ENCODE assay signal across 18 cellular contexts in genomic region chr5:33425334-33425733, GRCh38. TPM values are rescaled to one million over a fixed set of nuclear protein-coding genes. Genes with fewer than 3 reads are reported as not detected.
A peak's percentile ranks its signal among the peaks of the same experiment; 100 is the strongest.
DNase-seq lines count a peak whose midpoint lies in the region; ATAC-seq and TF ChIP-seq lines count a peak whose summit lies in the region.
"Had no signal": no experiment of that assay in that cellular context is flagged by ENCODE, and none has a peak within 500 bp of the region (broad histone marks: within the 10 kb centered on the region; RNA-seq: fewer than 3 reads in every experiment).

No MANE protein-coding gene starts in this region.

- TF ChIP-seq POLR2A in IMR-90 (IDR thresholded peaks at IDR 0.05; ENCODE audit: low read depth, low read length) (no peak), vagina (IDR thresholded peaks at IDR 0.05) (no peak)

- no peaks in the 10 kb centered on the region for H3K79me1 ChIP-seq in IMR-90 (ENCODE audit: low read depth in 1 of 2, low read length in 2 of 2)

- no peak overlapping the region for H2AK5ac ChIP-seq in IMR-90 (ENCODE audit: low read depth, low read length)

- H4K91ac ChIP-seq in IMR-90 (ENCODE audit: insufficient read depth, low read depth, low read length), result no peak overlapping the region

- no TSS peak for BruUV-seq in IMR-90 (replicated peaks; lab: Mats Ljungman, UMichigan)

- TF ChIP-seq CTCF in IMR-90 (conservative IDR thresholded peaks at IDR 0.05; ENCODE audit: low read depth, low read length), result no peak
- TF ChIP-seq CTCF in vagina (IDR thresholded peaks at IDR 0.05), result no peak

- no peak overlapping the region for H4K5ac ChIP-seq in IMR-90 (ENCODE audit: low read depth, low read length)

- DNase-seq in EH (ENCODE audit: low read depth) (peak; percentile 70), IMR-90 (no peak), NCI-H748 treated with DMSO at 0.1 percent for 48 hours (lab: John Stamatoyannopoulos, UW) (no peak), vagina (ENCODE audit: extremely low spot score in 2 of 2) (no peak)
- no peak for DNase-seq in activated CD4-positive, alpha-beta T cell treated with anti-CD3 and anti-CD28 coated beads, Interleukin-2, amount 50 U/mL, for 48 hours
- DNase-seq in stimulated activated CD4-positive, alpha-beta T cell treated with anti-CD3 and anti-CD28 coated beads, Interleukin-12 subunit alpha, Interleukin-12 subunit beta, amount 100 ng/mL, for 4 hours, result no peak
- DNase-seq: 8988T; ACHN; AML-193; Caco-2; Calu3; CD4-positive, alpha-beta T cell; CD8-positive, alpha-beta T cell; DMS79 treated with DMSO at 0.1 percent for 48 hours; GF-D8 had no signal

- H2AFZ ChIP-seq in IMR-90 (replicated peaks; ENCODE audit: low read length, poor library complexity), result no peak overlapping the region

- no peak for TF ChIP-seq RAD21 in IMR-90 (IDR thresholded peaks at IDR 0.05; ENCODE audit: low read length)

- POLR2A ChIA-PET in IMR-90 (lab: Charles Lee; ENCODE audit: unreplicated experiment), result no interaction called here

- H3K4me1 ChIP-seq in IMR-90 (ENCODE audit: control insufficient read depth, insufficient read depth, low read length), result no peaks in the 10 kb centered on the region
- no peaks in the 10 kb centered on the region for H3K4me1 ChIP-seq in vagina
- H3K4me1 ChIP-seq: Caco-2 had no signal

- intact Hi-C loops in IMR-90 (cut with micrococcal nuclease), result loop anchor here (10.0 kb wide), 2 partner anchors 801 to 921 kb away; no protein-coding TSS in a partner anchor
- intact Hi-C loops in vagina (cut with DNase I), result no loop called here

- H3K4me2 ChIP-seq in IMR-90 (ENCODE audit: low read depth, low read length), result no peak overlapping the region
- H3K4me2 ChIP-seq: BLaER1 treated with 17β-estradiol and CSF1 and Interleukin-3, amounts not matched to agents 10 nM and 100 nM had no signal

- no peak overlapping the region for H2AK9ac ChIP-seq in IMR-90 (replicated peaks; ENCODE audit: low read depth, low read length, poor library complexity)

- in situ Hi-C loops in IMR-90 (cut with MboI; ENCODE audit: low sequenced_read_pairs), result loop anchor here (10.0 to 25.0 kb wide), 3 partner anchors 731 to 1037 kb away; no protein-coding TSS in a partner anchor

- no peaks in the 10 kb centered on the region for H3K9me1 ChIP-seq in IMR-90 (ENCODE audit: insufficient read depth, low read length)

- no peak overlapping the region for H3K14ac ChIP-seq in IMR-90 (replicated peaks; ENCODE audit: low read depth, low read length)

- no peak overlapping the region for H4K8ac ChIP-seq in IMR-90 (ENCODE audit: low read depth in 2 of 2, low read length in 2 of 2)

- no peak overlapping the region for H3K23ac ChIP-seq in IMR-90 (ENCODE audit: low read depth, low read length)

- H3K9ac ChIP-seq in IMR-90 (ENCODE audit: low read depth, low read length), result no peak overlapping the region
- H3K9ac ChIP-seq: BLaER1 treated with 17β-estradiol and CSF1 and Interleukin-3, amounts not matched to agents 10 nM and 100 nM had no signal

- H4K20me1 ChIP-seq in IMR-90 (ENCODE audit: insufficient read depth, low read length), result no peaks in the 10 kb centered on the region
- H4K20me1 ChIP-seq: BLaER1 treated with 17β-estradiol and CSF1 and Interleukin-3, amounts not matched to agents 10 nM and 100 nM had no signal

- no CpG with 5 or more reads among the region's 2 CpGs for WGBS in IMR-90 (ENCODE audit: extremely low coverage in 2 of 2, insufficient read length in 1 of 2), 2 experiments

- ATAC-seq in IMR-90 (ENCODE audit: low read depth), result peak; percentile 61
- ATAC-seq in SK-N-SH treated with all-trans-retinoic acid at 6 μM for 48 hours, result peak; percentile 33; the same call in 1 of the 3 replicates
- ATAC-seq: CD8-positive, alpha-beta T cell had no signal

- H2BK5ac ChIP-seq in IMR-90 (ENCODE audit: low read depth, low read length, poor library complexity, severe bottlenecking), result no peak overlapping the region

- H3K4me3 ChIP-seq in IMR-90 (ENCODE audit: insufficient read depth, low read depth, low read length), result no peak overlapping the region
- no peak overlapping the region for H3K4me3 ChIP-seq in vagina
- H3K4me3 ChIP-seq: BLaER1 treated with 17β-estradiol and CSF1 and Interleukin-3, amounts not matched to agents 10 nM and 100 nM had no signal

- H3K18ac ChIP-seq in IMR-90 (ENCODE audit: low read depth, low read length), result no peak overlapping the region

- H2BK15ac ChIP-seq in IMR-90 (ENCODE audit: low read depth, low read length), result no peak overlapping the region

- H3K27ac ChIP-seq in IMR-90 (ENCODE audit: insufficient read depth, low read length), result no peak overlapping the region
- H3K27ac ChIP-seq in vagina, result no peak overlapping the region
- H3K27ac ChIP-seq: BLaER1 treated with 17β-estradiol and CSF1 and Interleukin-3, amounts not matched to agents 10 nM and 100 nM; C4-2B had no signal

- dilution Hi-C loops in IMR-90 (cut with HindIII; ENCODE audit: low sequenced_read_pairs, unreplicated experiment), result no loop called here

- H3K9me3 ChIP-seq in IMR-90 (ENCODE audit: control insufficient read depth, insufficient read depth, low read length), result no peaks in the 10 kb centered on the region
- H3K9me3 ChIP-seq in vagina, result no peaks in the 10 kb centered on the region
- H3K9me3 ChIP-seq: Caco-2 had no signal

- CTCF ChIA-PET in IMR-90 (lab: Yijun Ruan, JAX), result interaction anchor here (0.6 kb wide), 1 partner anchor 143 kb away, joined by 3 read pairs; no protein-coding TSS in a partner anchor

- no peaks in the 10 kb centered on the region for H3K36me3 ChIP-seq in IMR-90 (ENCODE audit: control insufficient read depth, insufficient read depth, low read length)
- H3K36me3 ChIP-seq in vagina, result no peaks in the 10 kb centered on the region
- H3K36me3 ChIP-seq: BLaER1 treated with 17β-estradiol and CSF1 and Interleukin-3, amounts not matched to agents 10 nM and 100 nM had no signal

- no peak overlapping the region for H3K56ac ChIP-seq in IMR-90 (ENCODE audit: extremely low read depth, insufficient read depth, low read length)

- H3K4ac ChIP-seq in IMR-90 (ENCODE audit: low read depth, low read length), result no peak overlapping the region

- H2BK20ac ChIP-seq in IMR-90 (ENCODE audit: low read depth, low read length), result no peak overlapping the region

- H2BK120ac ChIP-seq in IMR-90 (ENCODE audit: low read depth, low read length), result no peak overlapping the region

- no peaks in the 10 kb centered on the region for H3K27me3 ChIP-seq in IMR-90 (ENCODE audit: control insufficient read depth, insufficient read depth, low read length)
- H3K27me3 ChIP-seq in vagina, result no peaks in the 10 kb centered on the region
- H3K27me3 ChIP-seq: BLaER1 treated with 17β-estradiol and CSF1 and Interleukin-3, amounts not matched to agents 10 nM and 100 nM had no signal

TF ChIP-seq in IMR-90, 13 proteins besides CTCF, POLR2A, EP300 and RAD21 (continues in another document):
- no peak for TF ChIP-seq MXI1 (IDR thresholded peaks at IDR 0.05; ENCODE audit: borderline replicate concordance, low read depth, low read length)
- TF ChIP-seq BHLHE40 (IDR thresholded peaks at IDR 0.05; ENCODE audit: low read depth, low read length), result no peak
- no peak for TF ChIP-seq RFX5 (IDR thresholded peaks at IDR 0.05; ENCODE audit: low read depth, low read length)
- TF ChIP-seq CEBPB (IDR thresholded peaks at IDR 0.05; ENCODE audit: low read depth, low read length), result no peak
- TF ChIP-seq SMC3 (IDR thresholded peaks at IDR 0.05; ENCODE audit: low read depth, low read length), result no peak
- no peak for TF ChIP-seq FOS (IDR thresholded peaks at IDR 0.05; ENCODE audit: low read depth, low read length)
- TF ChIP-seq NFE2L2 (IDR thresholded peaks at IDR 0.05; ENCODE audit: low read depth, low read length), result no peak
- no peak for TF ChIP-seq CHD1 (IDR thresholded peaks at IDR 0.05; ENCODE audit: low read depth, low read length)
- TF ChIP-seq MAFK (IDR thresholded peaks at IDR 0.05; ENCODE audit: low read depth, low read length), result no peak
- no peak for TF ChIP-seq USF2 (IDR thresholded peaks at IDR 0.05; ENCODE audit: low read depth, low read length)

TF ChIP-seq in SK-N-SH treated with all-trans-retinoic acid at 6 μM for 48 hours, 23 proteins besides CTCF, POLR2A, EP300 and RAD21 (continues in another document):
- TF ChIP-seq CREB5 (CRISPR knock-in tag; IDR thresholded peaks at IDR 0.05; ENCODE audit: low read depth) (no peak), ESRRG (CRISPR knock-in tag; IDR thresholded peaks at IDR 0.05) (no peak), ZNF565 (CRISPR knock-in tag; conservative IDR thresholded peaks at IDR 0.05; ENCODE audit: low read depth) (no peak), BACH2 (CRISPR knock-in tag; IDR thresholded peaks at IDR 0.05; ENCODE audit: borderline replicate concordance) (no peak), ISL1 (CRISPR knock-in tag; IDR thresholded peaks at IDR 0.05) (no peak), TCF4 (CRISPR knock-in tag; IDR thresholded peaks at IDR 0.05; ENCODE audit: borderline replicate concordance) (no peak), OSR1 (CRISPR knock-in tag; IDR thresholded peaks at IDR 0.05) (no peak)
- TF ChIP-seq, protein P1, sequence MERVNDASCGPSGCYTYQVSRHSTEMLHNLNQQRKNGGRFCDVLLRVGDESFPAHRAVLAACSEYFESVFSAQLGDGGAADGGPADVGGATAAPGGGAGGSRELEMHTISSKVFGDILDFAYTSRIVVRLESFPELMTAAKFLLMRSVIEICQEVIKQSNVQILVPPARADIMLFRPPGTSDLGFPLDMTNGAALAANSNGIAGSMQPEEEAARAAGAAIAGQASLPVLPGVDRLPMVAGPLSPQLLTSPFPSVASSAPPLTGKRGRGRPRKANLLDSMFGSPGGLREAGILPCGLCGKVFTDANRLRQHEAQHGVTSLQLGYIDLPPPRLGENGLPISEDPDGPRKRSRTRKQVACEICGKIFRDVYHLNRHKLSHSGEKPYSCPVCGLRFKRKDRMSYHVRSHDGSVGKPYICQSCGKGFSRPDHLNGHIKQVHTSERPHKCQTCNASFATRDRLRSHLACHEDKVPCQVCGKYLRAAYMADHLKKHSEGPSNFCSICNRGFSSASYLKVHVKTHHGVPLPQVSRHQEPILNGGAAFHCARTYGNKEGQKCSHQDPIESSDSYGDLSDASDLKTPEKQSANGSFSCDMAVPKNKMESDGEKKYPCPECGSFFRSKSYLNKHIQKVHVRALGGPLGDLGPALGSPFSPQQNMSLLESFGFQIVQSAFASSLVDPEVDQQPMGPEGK (CRISPR knock-in tag; IDR thresholded peaks at IDR 0.05; ENCODE audit: borderline replicate concordance), result no peak

RNA-seq across cellular contexts. Expression of gene TARS1, which starts 15.4 kb away (rescaled TPM):
- total RNA-seq in IMR-90 (2012; rRNA removed) (175 and 219 TPM in 2 replicates), vagina (44.4 TPM)
- polyA plus RNA-seq in IMR-90 (2012; rRNA removed), result 68.4 and 90.8 TPM in 2 replicates
- 16.3 and 29.2 TPM in 2 replicates for polyA plus RNA-seq in IMR-90 (2012; cell fraction: cytosol; rRNA removed)
- 8.5 and 62.4 TPM in 2 replicates for polyA plus RNA-seq in IMR-90 (2012; cell fraction: nucleus; rRNA removed; ENCODE audit: low replicate concordance)
